ENCODE assay signal across 12 cellular contexts in the genomic region with DNA sequence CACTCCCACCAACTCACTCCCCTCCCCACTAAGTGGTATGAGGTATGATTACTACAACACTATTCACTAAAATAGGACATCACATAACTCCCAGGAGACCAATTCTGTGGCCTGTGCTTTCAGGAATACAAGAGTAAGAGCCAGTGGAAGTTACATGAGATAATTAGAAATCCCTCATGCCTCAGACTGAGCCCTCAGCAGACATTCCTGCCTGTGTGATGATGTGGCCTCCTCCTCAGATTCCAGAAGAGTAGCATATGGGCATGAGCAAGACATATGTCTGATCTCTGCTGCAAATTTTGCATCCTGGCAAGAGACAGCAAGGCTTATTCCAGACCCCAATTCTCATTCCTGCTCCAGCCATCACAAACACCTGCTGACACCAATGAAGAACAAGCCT.
A peak's percentile ranks its signal among the peaks of the same experiment; 100 is the strongest.
DNase-seq lines count a peak whose midpoint lies in the region; ATAC-seq and TF ChIP-seq lines count a peak whose summit lies in the region.
"Had no signal": no experiment of that assay in that cellular context is flagged by ENCODE, and none has a peak within 500 bp of the region (broad histone marks: within the 10 kb centered on the region; RNA-seq: fewer than 3 reads in every experiment).

No MANE protein-coding gene starts in this region.

- no peak for TF ChIP-seq CTCF in RWPE1 (conservative IDR thresholded peaks at IDR 0.05; ENCODE audit: low read depth)

- ATAC-seq in GM21526 (IDR thresholded peaks at IDR 0.05; ENCODE audit: low FRiP score, unreplicated experiment): no peak
- no peak for ATAC-seq in HG03565 (IDR thresholded peaks at IDR 0.05; ENCODE audit: unreplicated experiment)
- no peak for ATAC-seq in GM21717 (IDR thresholded peaks at IDR 0.05; ENCODE audit: unreplicated experiment)
- ATAC-seq: activated CD4-positive, alpha-beta T cell treated with anti-CD3 and anti-CD28 coated beads for 36 hours; stimulated activated naive CD8-positive, alpha-beta T cell treated with anti-CD3 and anti-CD28 coated beads, Interleukin-15, amount 100 ng/mL, for 72 hours had no signal

- DNase-seq in EH (ENCODE audit: low read depth) (peak; percentile 89), NCI-H226 (peak; percentile 75), fibroblast of peridontal ligament (ENCODE audit: extremely low read depth) (peak; percentile 68), pons (ENCODE audit: low spot score) (peak; percentile 5), RWPE1 (ENCODE audit: low spot score) (no peak)
- DNase-seq: activated CD4-positive, alpha-beta T cell treated with anti-CD3 and anti-CD28 coated beads for 36 hours; activated T-cell treated with anti-CD3 and anti-CD28 coated beads for 4 hours; MV-4-11; stimulated activated naive CD8-positive, alpha-beta T cell treated with anti-CD3 and anti-CD28 coated beads, Interleukin-15, amount 100 ng/mL, for 72 hours had no signal

- POLR2A ChIA-PET in RWPE1 (lab: Yijun Ruan, JAX; ENCODE audit: low non-redundant PET): no interaction called here

- no peak overlapping the region for H3K27ac ChIP-seq in RWPE1

- CTCF ChIA-PET in RWPE1 (lab: Yijun Ruan, JAX): interaction anchor here (1.3 kb wide), 1 partner anchor 345 kb away, joined by 3 read pairs; no protein-coding TSS in a partner anchor
